ENCODE assay signal across 1 cellular context in the genomic region with DNA sequence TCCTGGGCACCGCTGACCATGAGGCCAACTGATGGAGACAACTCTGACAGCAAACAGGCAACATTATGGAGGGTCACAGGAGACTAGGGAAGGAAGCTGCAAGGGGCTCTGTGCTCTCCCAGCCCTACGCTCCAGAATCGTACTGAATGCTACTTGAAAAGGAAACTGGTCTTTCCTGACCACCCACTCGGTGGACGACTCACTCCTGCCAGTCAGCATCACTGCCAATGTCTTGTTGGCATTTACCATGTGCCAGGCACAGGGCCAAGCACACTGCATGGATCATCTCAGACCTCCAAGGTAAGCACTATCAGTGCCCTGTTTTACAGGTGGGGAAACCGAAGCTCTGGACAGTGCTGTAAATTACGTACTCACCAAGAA.
TF ChIP-seq lines count a peak whose summit lies in the region.

No MANE protein-coding gene starts in this region.

TF ChIP-seq in HepG2, 621 proteins besides CTCF, POLR2A, EP300 and RAD21 (continued from another document):
- no peak for TF ChIP-seq PCBP1 (IDR thresholded peaks at IDR 0.05; ENCODE audit: borderline replicate concordance, low read depth, low read length)
- TF ChIP-seq KLF9 (CRISPR knock-in tag; IDR thresholded peaks at IDR 0.05; ENCODE audit: low read depth): no peak
- TF ChIP-seq ZNF550 (CRISPR knock-in tag; IDR thresholded peaks at IDR 0.05; ENCODE audit: borderline replicate concordance): peak; percentile 50; the same call in 1 of the 2 replicates
- no peak for TF ChIP-seq TEAD3 (CRISPR knock-in tag; optimal IDR thresholded peaks at IDR 0.05; ENCODE audit: borderline replicate concordance)
- TF ChIP-seq TMF1 (CRISPR knock-in tag; IDR thresholded peaks at IDR 0.05; ENCODE audit: low read depth): no peak
- no peak for TF ChIP-seq HMGA1 (CRISPR knock-in tag; conservative IDR thresholded peaks at IDR 0.05)
- no peak for TF ChIP-seq ZNF775 (CRISPR knock-in tag; IDR thresholded peaks at IDR 0.05; ENCODE audit: borderline replicate concordance)
- no peak for TF ChIP-seq MYC (CRISPR knock-in tag; IDR thresholded peaks at IDR 0.05; ENCODE audit: borderline replicate concordance)
- TF ChIP-seq AGO2 (optimal IDR thresholded peaks at IDR 0.05; ENCODE audit: low read depth, low read length): no peak
- no peak for TF ChIP-seq ZNF790 (CRISPR knock-in tag; IDR thresholded peaks at IDR 0.05; ENCODE audit: borderline replicate concordance)
- no peak for TF ChIP-seq THYN1 (CRISPR knock-in tag; IDR thresholded peaks at IDR 0.05; ENCODE audit: borderline replicate concordance, low read depth)
- TF ChIP-seq, protein P1, sequence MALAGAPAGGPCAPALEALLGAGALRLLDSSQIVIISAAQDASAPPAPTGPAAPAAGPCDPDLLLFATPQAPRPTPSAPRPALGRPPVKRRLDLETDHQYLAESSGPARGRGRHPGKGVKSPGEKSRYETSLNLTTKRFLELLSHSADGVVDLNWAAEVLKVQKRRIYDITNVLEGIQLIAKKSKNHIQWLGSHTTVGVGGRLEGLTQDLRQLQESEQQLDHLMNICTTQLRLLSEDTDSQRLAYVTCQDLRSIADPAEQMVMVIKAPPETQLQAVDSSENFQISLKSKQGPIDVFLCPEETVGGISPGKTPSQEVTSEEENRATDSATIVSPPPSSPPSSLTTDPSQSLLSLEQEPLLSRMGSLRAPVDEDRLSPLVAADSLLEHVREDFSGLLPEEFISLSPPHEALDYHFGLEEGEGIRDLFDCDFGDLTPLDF (CRISPR knock-in tag; IDR thresholded peaks at IDR 0.05): no peak
- TF ChIP-seq ZNF232 (CRISPR knock-in tag; IDR thresholded peaks at IDR 0.05; ENCODE audit: borderline replicate concordance): no peak
- TF ChIP-seq PHF8 (CRISPR knock-in tag; IDR thresholded peaks at IDR 0.05): no peak
- no peak for TF ChIP-seq TBX3 (IDR thresholded peaks at IDR 0.05; ENCODE audit: borderline replicate concordance)
- no peak for TF ChIP-seq ZFP37 (CRISPR knock-in tag; IDR thresholded peaks at IDR 0.05; ENCODE audit: borderline replicate concordance)
- TF ChIP-seq, protein P2, sequence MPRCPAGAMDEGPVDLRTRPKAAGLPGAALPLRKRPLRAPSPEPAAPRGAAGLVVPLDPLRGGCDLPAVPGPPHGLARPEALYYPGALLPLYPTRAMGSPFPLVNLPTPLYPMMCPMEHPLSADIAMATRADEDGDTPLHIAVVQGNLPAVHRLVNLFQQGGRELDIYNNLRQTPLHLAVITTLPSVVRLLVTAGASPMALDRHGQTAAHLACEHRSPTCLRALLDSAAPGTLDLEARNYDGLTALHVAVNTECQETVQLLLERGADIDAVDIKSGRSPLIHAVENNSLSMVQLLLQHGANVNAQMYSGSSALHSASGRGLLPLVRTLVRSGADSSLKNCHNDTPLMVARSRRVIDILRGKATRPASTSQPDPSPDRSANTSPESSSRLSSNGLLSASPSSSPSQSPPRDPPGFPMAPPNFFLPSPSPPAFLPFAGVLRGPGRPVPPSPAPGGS (CRISPR knock-in tag; IDR thresholded peaks at IDR 0.05): no peak
- TF ChIP-seq TGIF2 (CRISPR knock-in tag; IDR thresholded peaks at IDR 0.05): 0 out of 2 replicates have a peak, but pooled peaks have one; percentile 28
- 0 out of 2 replicates have a peak, but pooled peaks have one; percentile 6 for TF ChIP-seq EEA1 (CRISPR knock-in tag; IDR thresholded peaks at IDR 0.05; ENCODE audit: borderline replicate concordance)
- no peak for TF ChIP-seq HNRNPLL (IDR thresholded peaks at IDR 0.05; ENCODE audit: low read depth, low read length, poor library complexity, severe bottlenecking)
- 0 out of 2 replicates have a peak, but pooled peaks have one; percentile 14 for TF ChIP-seq HHEX (CRISPR knock-in tag; IDR thresholded peaks at IDR 0.05)
- no peak for TF ChIP-seq TAF1 (CRISPR knock-in tag; IDR thresholded peaks at IDR 0.05)
- TF ChIP-seq, protein P3, sequence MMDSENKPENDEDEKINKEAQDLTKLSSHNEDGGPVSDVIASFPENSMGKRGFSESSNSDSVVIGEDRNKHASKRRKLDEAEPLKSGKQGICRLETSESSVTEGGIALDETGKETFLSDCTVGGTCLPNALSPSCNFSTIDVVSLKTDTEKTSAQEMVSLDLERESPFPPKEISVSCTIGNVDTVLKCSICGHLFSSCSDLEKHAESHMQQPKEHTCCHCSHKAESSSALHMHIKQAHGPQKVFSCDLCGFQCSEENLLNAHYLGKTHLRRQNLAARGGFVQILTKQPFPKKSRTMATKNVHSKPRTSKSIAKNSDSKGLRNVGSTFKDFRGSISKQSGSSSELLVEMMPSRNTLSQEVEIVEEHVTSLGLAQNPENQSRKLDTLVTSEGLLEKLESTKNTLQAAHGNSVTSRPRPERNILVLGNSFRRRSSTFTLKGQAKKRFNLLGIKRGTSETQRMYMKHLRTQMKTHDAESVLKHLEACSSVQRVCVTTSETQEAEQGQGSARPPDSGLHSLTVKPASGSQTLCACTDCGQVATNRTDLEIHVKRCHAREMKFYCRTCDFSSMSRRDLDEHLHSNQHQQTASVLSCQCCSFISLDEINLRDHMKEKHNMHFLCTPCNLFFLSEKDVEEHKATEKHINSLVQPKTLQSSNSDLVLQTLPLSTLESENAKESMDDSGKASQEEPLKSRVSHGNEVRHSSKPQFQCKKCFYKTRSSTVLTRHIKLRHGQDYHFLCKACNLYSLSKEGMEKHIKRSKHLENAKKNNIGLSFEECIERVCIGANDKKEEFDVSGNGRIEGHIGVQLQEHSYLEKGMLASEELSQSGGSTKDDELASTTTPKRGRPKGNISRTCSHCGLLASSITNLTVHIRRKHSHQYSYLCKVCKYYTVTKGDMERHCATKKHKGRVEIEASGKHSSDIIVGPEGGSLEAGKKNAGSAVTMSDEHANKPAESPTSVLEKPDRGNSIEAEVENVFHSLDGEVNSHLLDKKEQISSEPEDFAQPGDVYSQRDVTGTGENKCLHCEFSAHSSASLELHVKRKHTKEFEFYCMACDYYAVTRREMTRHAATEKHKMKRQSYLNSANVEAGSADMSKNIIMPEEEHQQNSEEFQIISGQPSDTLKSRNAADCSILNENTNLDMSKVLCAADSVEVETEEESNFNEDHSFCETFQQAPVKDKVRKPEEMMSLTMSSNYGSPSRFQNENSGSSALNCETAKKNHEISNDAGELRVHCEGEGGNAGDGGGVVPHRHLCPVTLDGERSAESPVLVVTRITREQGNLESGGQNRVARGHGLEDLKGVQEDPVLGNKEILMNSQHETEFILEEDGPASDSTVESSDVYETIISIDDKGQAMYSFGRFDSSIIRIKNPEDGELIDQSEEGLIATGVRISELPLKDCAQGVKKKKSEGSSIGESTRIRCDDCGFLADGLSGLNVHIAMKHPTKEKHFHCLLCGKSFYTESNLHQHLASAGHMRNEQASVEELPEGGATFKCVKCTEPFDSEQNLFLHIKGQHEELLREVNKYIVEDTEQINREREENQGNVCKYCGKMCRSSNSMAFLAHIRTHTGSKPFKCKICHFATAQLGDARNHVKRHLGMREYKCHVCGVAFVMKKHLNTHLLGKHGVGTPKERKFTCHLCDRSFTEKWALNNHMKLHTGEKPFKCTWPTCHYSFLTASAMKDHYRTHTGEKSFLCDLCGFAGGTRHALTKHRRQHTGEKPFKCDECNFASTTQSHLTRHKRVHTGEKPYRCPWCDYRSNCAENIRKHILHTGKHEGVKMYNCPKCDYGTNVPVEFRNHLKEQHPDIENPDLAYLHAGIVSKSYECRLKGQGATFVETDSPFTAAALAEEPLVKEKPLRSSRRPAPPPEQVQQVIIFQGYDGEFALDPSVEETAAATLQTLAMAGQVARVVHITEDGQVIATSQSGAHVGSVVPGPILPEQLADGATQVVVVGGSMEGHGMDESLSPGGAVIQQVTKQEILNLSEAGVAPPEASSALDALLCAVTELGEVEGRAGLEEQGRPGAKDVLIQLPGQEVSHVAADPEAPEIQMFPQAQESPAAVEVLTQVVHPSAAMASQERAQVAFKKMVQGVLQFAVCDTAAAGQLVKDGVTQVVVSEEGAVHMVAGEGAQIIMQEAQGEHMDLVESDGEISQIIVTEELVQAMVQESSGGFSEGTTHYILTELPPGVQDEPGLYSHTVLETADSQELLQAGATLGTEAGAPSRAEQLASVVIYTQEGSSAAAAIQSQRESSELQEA (CRISPR knock-in tag; IDR thresholded peaks at IDR 0.05; ENCODE audit: not compliant biosample characterization): no peak
- TF ChIP-seq ZNF672 (CRISPR knock-in tag; IDR thresholded peaks at IDR 0.05): no peak
- TF ChIP-seq, protein P4, sequence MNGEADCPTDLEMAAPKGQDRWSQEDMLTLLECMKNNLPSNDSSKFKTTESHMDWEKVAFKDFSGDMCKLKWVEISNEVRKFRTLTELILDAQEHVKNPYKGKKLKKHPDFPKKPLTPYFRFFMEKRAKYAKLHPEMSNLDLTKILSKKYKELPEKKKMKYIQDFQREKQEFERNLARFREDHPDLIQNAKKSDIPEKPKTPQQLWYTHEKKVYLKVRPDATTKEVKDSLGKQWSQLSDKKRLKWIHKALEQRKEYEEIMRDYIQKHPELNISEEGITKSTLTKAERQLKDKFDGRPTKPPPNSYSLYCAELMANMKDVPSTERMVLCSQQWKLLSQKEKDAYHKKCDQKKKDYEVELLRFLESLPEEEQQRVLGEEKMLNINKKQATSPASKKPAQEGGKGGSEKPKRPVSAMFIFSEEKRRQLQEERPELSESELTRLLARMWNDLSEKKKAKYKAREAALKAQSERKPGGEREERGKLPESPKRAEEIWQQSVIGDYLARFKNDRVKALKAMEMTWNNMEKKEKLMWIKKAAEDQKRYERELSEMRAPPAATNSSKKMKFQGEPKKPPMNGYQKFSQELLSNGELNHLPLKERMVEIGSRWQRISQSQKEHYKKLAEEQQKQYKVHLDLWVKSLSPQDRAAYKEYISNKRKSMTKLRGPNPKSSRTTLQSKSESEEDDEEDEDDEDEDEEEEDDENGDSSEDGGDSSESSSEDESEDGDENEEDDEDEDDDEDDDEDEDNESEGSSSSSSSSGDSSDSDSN (CRISPR knock-in tag; IDR thresholded peaks at IDR 0.05): no peak
- TF ChIP-seq, protein P5, sequence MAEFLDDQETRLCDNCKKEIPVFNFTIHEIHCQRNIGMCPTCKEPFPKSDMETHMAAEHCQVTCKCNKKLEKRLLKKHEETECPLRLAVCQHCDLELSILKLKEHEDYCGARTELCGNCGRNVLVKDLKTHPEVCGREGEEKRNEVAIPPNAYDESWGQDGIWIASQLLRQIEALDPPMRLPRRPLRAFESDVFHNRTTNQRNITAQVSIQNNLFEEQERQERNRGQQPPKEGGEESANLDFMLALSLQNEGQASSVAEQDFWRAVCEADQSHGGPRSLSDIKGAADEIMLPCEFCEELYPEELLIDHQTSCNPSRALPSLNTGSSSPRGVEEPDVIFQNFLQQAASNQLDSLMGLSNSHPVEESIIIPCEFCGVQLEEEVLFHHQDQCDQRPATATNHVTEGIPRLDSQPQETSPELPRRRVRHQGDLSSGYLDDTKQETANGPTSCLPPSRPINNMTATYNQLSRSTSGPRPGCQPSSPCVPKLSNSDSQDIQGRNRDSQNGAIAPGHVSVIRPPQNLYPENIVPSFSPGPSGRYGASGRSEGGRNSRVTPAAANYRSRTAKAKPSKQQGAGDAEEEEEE (CRISPR knock-in tag; IDR thresholded peaks at IDR 0.05; ENCODE audit: borderline replicate concordance): 0 out of 2 replicates have a peak, but pooled peaks have one; percentile 1
- TF ChIP-seq ZNF546 (CRISPR knock-in tag; conservative IDR thresholded peaks at IDR 0.05): no peak
- no peak for TF ChIP-seq ZNF160 (CRISPR knock-in tag; IDR thresholded peaks at IDR 0.05)
- TF ChIP-seq MIXL1 (CRISPR knock-in tag; IDR thresholded peaks at IDR 0.05): no peak
